17 cellular contexts compared by ENCODE assay signal in genomic region chr2:187993516-187993915, GRCh38.
A peak's percentile ranks its signal among the peaks of the same experiment; 100 is the strongest.
DNase-seq lines count a peak whose midpoint lies in the region; ATAC-seq and TF ChIP-seq lines count a peak whose summit lies in the region.
"Had no signal": no experiment of that assay in that cellular context is flagged by ENCODE, and none has a peak within 500 bp of the region (broad histone marks: within the 10 kb centered on the region; RNA-seq: fewer than 3 reads in every experiment).

No MANE protein-coding gene starts in this region.

- H3K4ac ChIP-seq in H9 (ENCODE audit: low read depth, low read length), result no peak overlapping the region

- no peak for TF ChIP-seq CTCF in H9 (conservative IDR thresholded peaks at IDR 0.05)
- no peak for TF ChIP-seq CTCF in astrocyte of the spinal cord (IDR thresholded peaks at IDR 0.05; ENCODE audit: low read depth, low read length)
- TF ChIP-seq CTCF in retinal pigment epithelial cell (conservative IDR thresholded peaks at IDR 0.05; ENCODE audit: low read depth, low read length), result no peak

- H3K79me2 ChIP-seq in H9 (ENCODE audit: insufficient read depth, low read length), result no peaks in the 10 kb centered on the region; the same call in 1 of the 2 replicates

- no peaks in the 10 kb centered on the region for H3K23me2 ChIP-seq in H9 (ENCODE audit: insufficient read length, low read depth, low read length, poor library complexity, severe bottlenecking)

- no peak for DNase-seq in H9
- peak; percentile 84 for DNase-seq in astrocyte of the spinal cord (ENCODE audit: low read depth, low spot score)
- DNase-seq in islet precursor cell, result peak; percentile 61
- DNase-seq in retinal pigment epithelial cell (ENCODE audit: low read depth), result peak; percentile 24
- no peak for DNase-seq in OCI-M2 (lab: John Stamatoyannopoulos, UW; ENCODE audit: unreplicated experiment)
- DNase-seq in left colon, result no peak
- no peak for DNase-seq in COLO668 (lab: John Stamatoyannopoulos, UW; ENCODE audit: unreplicated experiment)
- DNase-seq: AML-193; Karpas-422; NCI-H1105; occipital lobe; PC-3; stimulated activated CD4-positive, alpha-beta T cell treated with anti-CD3 and anti-CD28 coated beads, Interleukin-4, amount 100 ng/mL, for 1 hour; T1000 had no signal

- H2BK12ac ChIP-seq in H9 (ENCODE audit: insufficient read length, low read depth, low read length), result peak overlapping the region; percentile 78

- no peak overlapping the region for H2BK5ac ChIP-seq in H9 (ENCODE audit: insufficient read length, low read length)

- H2AFZ ChIP-seq in H9 (ENCODE audit: low read length), result no peak overlapping the region

- H4K5ac ChIP-seq in H9 (ENCODE audit: insufficient read length, low read depth, low read length), result no peak overlapping the region

- H3K4me1 Mint-ChIP-seq in H9, result peaks cover 56 to 77% of the 10 kb centered on the region in 2 experiments

- H3K56ac ChIP-seq in H9 (ENCODE audit: insufficient read length, low read depth, low read length), result no peak overlapping the region

- no peak overlapping the region for H2BK20ac ChIP-seq in H9 (ENCODE audit: low read depth, low read length, poor library complexity, severe bottlenecking)

- no peak overlapping the region for H3K27ac ChIP-seq in H9 (ENCODE audit: insufficient read length, low read depth, low read length)
- H3K27ac ChIP-seq: vagina had no signal

- H3K79me1 ChIP-seq in H9 (ENCODE audit: insufficient read depth, low read depth, low read length, poor library complexity, severe bottlenecking), result no peaks in the 10 kb centered on the region

- H3K23ac ChIP-seq in H9 (ENCODE audit: insufficient read length, low read depth, low read length), result no peak overlapping the region

- no peak overlapping the region for H2BK120ac ChIP-seq in H9 (ENCODE audit: low read depth, low read length, poor library complexity, severe bottlenecking)

- H4K20me1 ChIP-seq in H9 (ENCODE audit: control insufficient read depth, insufficient read depth, insufficient read length), result no peaks in the 10 kb centered on the region

- no peak overlapping the region for H2AK5ac ChIP-seq in H9 (ENCODE audit: insufficient read length, low read length)

- in situ Hi-C loops in astrocyte of the spinal cord (cut with HindIII; ENCODE audit: low sequenced_read_pairs), result no loop called here

- H3K4me1 ChIP-seq in H9 (ENCODE audit: insufficient read depth, low read length), result peaks cover 21% of the 10 kb centered on the region
- H3K4me1 ChIP-seq: vagina had no signal

- no peaks in the 10 kb centered on the region for H3K27me3 ChIP-seq in H9 (ENCODE audit: insufficient read depth, low read length)
- H3K27me3 ChIP-seq: vagina had no signal

- intact Hi-C loops in left colon (cut with DNase I, micrococcal nuclease), result no loop called here

- H4K8ac ChIP-seq in H9 (replicated peaks; ENCODE audit: insufficient read length, low read depth, low read length), result no peak overlapping the region

- no peaks in the 10 kb centered on the region for H3K9me3 ChIP-seq in H9 (ENCODE audit: control insufficient read depth, low read depth, low read length)
- H3K9me3 ChIP-seq: vagina had no signal

- no peak for ATAC-seq in left colon
- no peak for ATAC-seq in HG03135 (IDR thresholded peaks at IDR 0.05; ENCODE audit: unreplicated experiment)
- ATAC-seq: PC-3 had no signal

- H3K4me2 ChIP-seq in H9 (ENCODE audit: insufficient read depth, insufficient read length, low read length), result no peak overlapping the region

- no peak overlapping the region for H3K4me3 Mint-ChIP-seq in H9

- no peaks in the 10 kb centered on the region for H3K27me3 Mint-ChIP-seq in H9 (ENCODE audit: low read depth)

- no peak overlapping the region for H3K4me3 ChIP-seq in astrocyte of the spinal cord (ENCODE audit: low read depth, low read length)
- H3K4me3 ChIP-seq in retinal pigment epithelial cell (ENCODE audit: low read length), result no peak overlapping the region
- H3K4me3 ChIP-seq: vagina had no signal

- no peaks in the 10 kb centered on the region for H3K36me3 Mint-ChIP-seq in H9 (ENCODE audit: insufficient read depth in 1 of 3, low read depth in 3 of 3)

- H3K9ac ChIP-seq in H9 (ENCODE audit: extremely low read depth, insufficient read length, low read length), result no peak overlapping the region

- no peak overlapping the region for H4K91ac ChIP-seq in H9 (ENCODE audit: insufficient read length, low read depth, low read length)

- H3K14ac ChIP-seq in H9 (ENCODE audit: insufficient read depth, low read length), result 0 out of 2 replicates have a peak overlapping the region, but pooled peaks have one; percentile 29

- peak overlapping the region in 2 of 3 experiments; percentile 35 to 63; a peak in 2 of 7 replicates for H3K27ac Mint-ChIP-seq in H9
- H3K27ac Mint-ChIP-seq: activated T-helper 2 cell treated with anti-CD3 and anti-CD28 coated beads, Interferon-gamma antibody, Interleukin-2, Interleukin-4, amounts not matched to agents 10 μg/mL and 5 μg/mL and 100 μg/mL, durations not matched to agents 14 hours and 24 hours and 36 hours had no signal

- H3T11ph ChIP-seq in H9 (ENCODE audit: low read length), result no peak overlapping the region

- H2BK15ac ChIP-seq in H9 (ENCODE audit: low read depth, low read length), result no peak overlapping the region

- no CpG with 5 or more reads among the region's 4 CpGs for WGBS in H9 (ENCODE audit: extremely low coverage, insufficient read length, low lambda C conversion rate)

- H3K18ac ChIP-seq in H9 (ENCODE audit: insufficient read length, low read depth, low read length), result no peak overlapping the region

- H3K9me3 Mint-ChIP-seq in H9, result no peaks in the 10 kb centered on the region; a peak in 1 of 5 replicates
- H3K9me3 Mint-ChIP-seq: activated T-helper 2 cell treated with anti-CD3 and anti-CD28 coated beads, Interferon-gamma antibody, Interleukin-2, Interleukin-4, amounts not matched to agents 10 μg/mL and 5 μg/mL and 100 μg/mL, durations not matched to agents 14 hours and 24 hours and 36 hours had no signal

Comparison
In these comparisons a context has a peak if more than half of its experiments do, and no peak if none do; other contexts are left out.
1. DNase-seq: peak in astrocyte of the spinal cord (single experiment), islet precursor cell (single experiment) and retinal pigment epithelial cell (single experiment); none in H9 (single experiment), OCI-M2 (single experiment), left colon (0 of 2) and COLO668 (single experiment).